ENCODE assay signal across 7 cellular contexts in the genomic region with DNA sequence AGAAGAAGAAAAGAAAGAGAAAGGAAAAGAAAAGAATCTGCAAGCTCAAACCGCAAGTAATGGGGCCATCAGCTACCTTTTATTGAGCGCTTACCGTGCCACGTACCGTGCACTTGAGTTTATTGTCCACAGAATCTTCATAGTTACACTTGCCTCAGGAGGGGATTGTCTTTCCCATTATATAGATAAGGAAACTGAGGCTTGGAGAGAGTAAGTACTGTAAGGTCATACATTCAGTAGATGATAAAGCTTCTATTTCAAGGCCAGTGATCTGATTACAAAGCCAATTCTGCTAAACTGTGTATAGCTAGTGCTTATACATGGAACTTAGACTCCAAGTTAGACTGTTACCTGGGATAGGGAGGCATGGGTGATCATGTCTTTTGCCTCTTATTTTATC.
"Had no signal": no experiment of that assay in that cellular context is flagged by ENCODE, and none has a peak within 500 bp of the region (broad histone marks: within the 10 kb centered on the region; RNA-seq: fewer than 3 reads in every experiment).

No MANE protein-coding gene starts in this region.

- FAIRE-seq: H1, H54, HTR-8/SVneo had no signal

- H3K4me2 ChIP-seq: GM23338 had no signal

- H3K4me3 ChIP-seq: GM23338 had no signal

- ATAC-seq: GM23338 had no signal

- H2AFZ ChIP-seq: GM23338 had no signal

- DNase-seq: H9, HCEC 1CT, IMR-90 had no signal
